ENCODE assay signal across 8 cellular contexts in the genomic region with DNA sequence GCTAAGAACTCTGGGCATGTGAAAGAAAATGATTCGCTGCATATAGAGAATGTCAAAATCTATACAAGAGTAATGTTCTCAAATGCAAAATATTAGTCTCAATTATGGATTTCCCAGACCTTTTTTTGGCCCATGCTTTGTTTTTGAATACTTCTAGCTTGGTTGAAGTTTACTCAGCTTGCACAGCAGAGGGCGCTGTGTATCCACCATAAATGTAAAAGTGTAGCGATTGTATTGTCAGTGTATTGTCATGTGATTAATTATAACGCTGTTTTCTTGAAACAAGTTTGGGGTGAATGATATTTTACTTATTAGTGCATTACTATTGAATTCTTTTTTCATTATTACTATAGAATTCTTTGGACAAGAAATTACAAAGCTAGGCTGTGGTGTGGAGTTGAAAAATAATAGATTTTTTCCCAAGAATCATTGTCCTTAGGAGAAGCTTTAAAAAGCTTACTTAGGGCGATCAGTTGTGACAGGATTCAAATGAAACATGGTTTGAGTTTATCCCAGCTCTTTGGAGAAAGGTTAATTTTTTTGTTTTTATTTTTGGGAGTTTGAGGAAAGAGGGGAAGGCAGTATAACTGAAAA.
A peak's percentile ranks its signal among the peaks of the same experiment; 100 is the strongest.
DNase-seq lines count a peak whose midpoint lies in the region; ATAC-seq, FAIRE-seq and TF ChIP-seq lines count a peak whose summit lies in the region.

No MANE protein-coding gene starts in this region.

- TF ChIP-seq POLR2A in A549 (IDR thresholded peaks at IDR 0.05; ENCODE audit: low read length): no peak

- peak; percentile 77 for TF ChIP-seq CTCF in A549 (IDR thresholded peaks at IDR 0.05)

- no peak overlapping the region for H3K27ac Mint-ChIP-seq in activated CD4-positive, alpha-beta T cell treated with anti-CD3 and anti-CD28 coated beads, Interleukin-2, amount 10 ng/mL, durations not matched to agents 7 days and 5 days

- H3K4me1 Mint-ChIP-seq in activated CD4-positive, alpha-beta T cell treated with anti-CD3 and anti-CD28 coated beads, Interleukin-2, amount 10 ng/mL, durations not matched to agents 7 days and 5 days: peaks cover 13% of the 10 kb centered on the region

- POLR2A ChIA-PET in A549 (lab: Yijun Ruan, JAX): no interaction called here
- POLR2A ChIA-PET in activated CD4-positive, alpha-beta T cell treated with anti-CD3 and anti-CD28 coated beads, Interleukin-2, amount 10 ng/mL, durations not matched to agents 7 days and 5 days (lab: Charles Lee): no interaction called here

- peak in 1 of 2 experiments; percentile 33 for DNase-seq in A549 (ENCODE audit: low read depth in 1 of 2, low spot score in 1 of 2)
- peak; percentile 67 for DNase-seq in NCI-H2227 (lab: John Stamatoyannopoulos, UW; ENCODE audit: unreplicated experiment)
- peak; percentile 77 for DNase-seq in activated CD4-positive, alpha-beta T cell treated with anti-CD3 and anti-CD28 coated beads, Interleukin-2, amount 10 ng/mL, durations not matched to agents 7 days and 5 days
- DNase-seq in dermis blood vessel endothelial cell: peak; percentile 79
- DNase-seq in medulla oblongata (ENCODE audit: extremely low spot score): peak; percentile 81
- DNase-seq in stimulated activated CD8-positive, alpha-beta memory T cell treated with anti-CD3 and anti-CD28 coated beads, Interleukin-4, amount 100 ng/mL, for 1 hour (ENCODE audit: low read depth in 2 of 2, low spot score in 1 of 2): peak; percentile 9 to 35

- H3K4me3 ChIP-seq in A549: no peak overlapping the region

- peaks cover 8% of the 10 kb centered on the region; the same call in 2 of the 3 replicates for H3K4me1 ChIP-seq in A549

- H3K36me3 Mint-ChIP-seq in activated CD4-positive, alpha-beta T cell treated with anti-CD3 and anti-CD28 coated beads, Interleukin-2, amount 10 ng/mL, durations not matched to agents 7 days and 5 days (ENCODE audit: low read depth): peaks cover 20% of the 10 kb centered on the region

- H3K4me2 ChIP-seq in A549: peak overlapping the region; percentile 34; the same call in 2 of the 3 replicates

- TF ChIP-seq EP300 in A549 (IDR thresholded peaks at IDR 0.05): no peak

- H3K9me3 ChIP-seq in A549: no peaks in the 10 kb centered on the region

- H3K27ac ChIP-seq in A549: no peak overlapping the region

- H3K4me3 Mint-ChIP-seq in activated CD4-positive, alpha-beta T cell treated with anti-CD3 and anti-CD28 coated beads, Interleukin-2, amount 10 ng/mL, durations not matched to agents 7 days and 5 days: no peak overlapping the region

- ATAC-seq in A549 (peak; percentile 73 to 75; a peak in 5 of 6 replicates), GM18508 (IDR thresholded peaks at IDR 0.05; ENCODE audit: insufficient read depth, unreplicated experiment) (peak; percentile 66), HG03045 (IDR thresholded peaks at IDR 0.05; ENCODE audit: unreplicated experiment) (peak; percentile 75)

- CTCF ChIA-PET in A549 (lab: Yijun Ruan, JAX): interaction anchor here (0.6 to 2.4 kb wide), 14 partner anchors 8 to 1542 kb away, joined by 3 to 11 read pairs (median 4); no protein-coding TSS in a partner anchor
- CTCF ChIA-PET in activated CD4-positive, alpha-beta T cell treated with anti-CD3 and anti-CD28 coated beads, Interleukin-2, amount 10 ng/mL, durations not matched to agents 7 days and 5 days (lab: Charles Lee): interaction anchor here (0.7 to 1.7 kb wide), 9 partner anchors 12 to 87 kb away, joined by 3 to 7 read pairs (median 3); no protein-coding TSS in a partner anchor

- peak; percentile 52 to 56 for TF ChIP-seq RAD21 in A549 (conservative IDR thresholded peaks at IDR 0.05 in 1 of 2, IDR thresholded peaks at IDR 0.05 in 1 of 2)

- 3% methylated on average over 5 of the region's 5 CpGs for WGBS in A549 (ENCODE audit: missing lambda C conversion rate)

- H3K9me3 Mint-ChIP-seq in activated CD4-positive, alpha-beta T cell treated with anti-CD3 and anti-CD28 coated beads, Interleukin-2, amount 10 ng/mL, durations not matched to agents 7 days and 5 days: no peaks in the 10 kb centered on the region

- no peak for FAIRE-seq in A549 (lab: Jason Lieb, UNC)

- no peaks in the 10 kb centered on the region for H3K27me3 Mint-ChIP-seq in activated CD4-positive, alpha-beta T cell treated with anti-CD3 and anti-CD28 coated beads, Interleukin-2, amount 10 ng/mL, durations not matched to agents 7 days and 5 days

TF ChIP-seq in A549, 52 proteins besides CTCF, POLR2A, EP300 and RAD21:
- TF ChIP-seq NFE2L2 (conservative IDR thresholded peaks at IDR 0.05; ENCODE audit: low read length) (no peak), TFCP2L1 (CRISPR knock-in tag; IDR thresholded peaks at IDR 0.05) (no peak), RNF2 (IDR thresholded peaks at IDR 0.05; ENCODE audit: borderline replicate concordance, low read depth) (no peak), FOSB (CRISPR knock-in tag; IDR thresholded peaks at IDR 0.05) (no peak), CEBPB (IDR thresholded peaks at IDR 0.05) (no peak), HOXB13 (CRISPR knock-in tag; IDR thresholded peaks at IDR 0.05; ENCODE audit: low read depth) (no peak), TP53 (CRISPR knock-in tag; IDR thresholded peaks at IDR 0.05) (no peak), USF2 (IDR thresholded peaks at IDR 0.05) (no peak)
